ENCODE assay signal across 13 cellular contexts in the genomic region with DNA sequence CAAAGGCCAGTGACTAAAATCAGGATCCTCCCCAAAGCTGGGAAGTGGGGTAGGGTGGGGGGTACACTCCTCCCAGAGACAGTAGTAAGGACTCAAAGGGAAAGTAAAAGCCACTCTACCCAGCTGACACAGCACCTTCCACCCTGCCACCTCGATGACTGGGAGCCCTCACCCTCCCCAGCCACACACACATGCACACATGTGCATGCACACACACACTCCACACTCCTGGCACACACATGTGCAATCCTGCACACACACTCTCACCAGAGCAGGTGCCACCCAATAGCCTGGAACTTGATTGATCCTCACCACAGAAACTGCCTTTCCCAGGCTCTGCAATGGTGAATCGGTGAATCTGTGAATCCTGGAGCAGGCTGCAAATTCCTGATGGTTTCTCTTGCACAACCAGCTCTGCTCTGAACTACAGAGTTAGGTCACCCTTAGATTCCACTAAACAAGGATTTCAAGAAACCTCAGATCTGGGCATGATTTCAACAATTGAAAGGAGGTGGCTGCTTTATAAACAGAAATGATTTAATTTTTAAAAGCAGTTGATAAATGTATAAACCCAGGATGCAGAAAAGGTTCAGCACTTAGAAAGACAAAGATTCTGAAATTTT. TPM values are rescaled to one million over a fixed set of nuclear protein-coding genes. Genes with fewer than 3 reads are reported as not detected.
DNase-seq lines count a peak whose midpoint lies in the region; ATAC-seq and TF ChIP-seq lines count a peak whose summit lies in the region.
"Had no signal": no experiment of that assay in that cellular context is flagged by ENCODE, and none has a peak within 500 bp of the region (broad histone marks: within the 10 kb centered on the region; RNA-seq: fewer than 3 reads in every experiment).

No MANE protein-coding gene starts in this region.

- no peak overlapping the region for H2AFZ ChIP-seq in H9 (ENCODE audit: low read length)

- no peak overlapping the region for H3K4me3 ChIP-seq in right cardiac atrium (ENCODE audit: low read length)

- no peak overlapping the region for H3K27ac ChIP-seq in H9 (ENCODE audit: insufficient read length, low read depth, low read length)
- no peak overlapping the region for H3K27ac ChIP-seq in right cardiac atrium (ENCODE audit: low read length)

- no peak overlapping the region for H3K14ac ChIP-seq in H9 (ENCODE audit: insufficient read depth, low read length)

- H3K36me3 Mint-ChIP-seq in H9 (ENCODE audit: insufficient read depth in 1 of 3, low read depth in 3 of 3) (peaks cover 0 to 2% (median 0%) of the 10 kb centered on the region in 3 experiments; a peak in 1 of 7 replicates), brain (peaks cover 48% of the 10 kb centered on the region)

- peak overlapping the region; percentile 78 for H3K18ac ChIP-seq in H9 (ENCODE audit: insufficient read length, low read depth, low read length)

- H2BK15ac ChIP-seq in H9 (ENCODE audit: low read depth, low read length): no peak overlapping the region

- ATAC-seq in right cardiac atrium: peak; percentile 69 to 77
- no peak for ATAC-seq in stimulated activated naive CD8-positive, alpha-beta T cell treated with anti-CD3 and anti-CD28 coated beads, Interleukin-15, Interleukin-2, amounts not matched to agents 100 U/mL and 50 U/mL, for 24 hours

- H3K23me2 ChIP-seq in H9 (ENCODE audit: insufficient read length, low read depth, low read length, poor library complexity, severe bottlenecking): no peaks in the 10 kb centered on the region

- no peak overlapping the region for H3K9ac ChIP-seq in H9 (ENCODE audit: extremely low read depth, insufficient read length, low read length)
- H3K9ac ChIP-seq: SK-N-SH had no signal

- H3K4me1 ChIP-seq in H9 (ENCODE audit: insufficient read depth, low read length) (peaks cover 3% of the 10 kb centered on the region; the same call in 1 of the 2 replicates), right cardiac atrium (ENCODE audit: control insufficient read depth, insufficient read depth, low read length) (no peaks in the 10 kb centered on the region)

- H3T11ph ChIP-seq in H9 (ENCODE audit: low read length): no peak overlapping the region

- no peaks in the 10 kb centered on the region for H3K9me3 Mint-ChIP-seq in H9
- no peaks in the 10 kb centered on the region for H3K9me3 Mint-ChIP-seq in brain
- H3K9me3 Mint-ChIP-seq: neural crest cell had no signal

- H3K79me2 ChIP-seq in H9 (ENCODE audit: insufficient read depth, low read length): no peaks in the 10 kb centered on the region

- DNase-seq in H9 (no peak), right cardiac atrium (no peak), stromal cell of bone marrow (ENCODE audit: low read depth) (peak; percentile 69), GM19240 (ENCODE audit: insufficient read length, low spot score) (no peak), LoVo (ENCODE audit: low spot score) (no peak)
- DNase-seq in stimulated activated naive CD8-positive, alpha-beta T cell treated with anti-CD3 and anti-CD28 coated beads, Interleukin-15, Interleukin-2, amounts not matched to agents 100 U/mL and 50 U/mL, for 24 hours: no peak
- DNase-seq: activated naive CD4-positive, alpha-beta T cell; dermis blood vessel endothelial cell; NCI-H524; SK-N-SH; substantia nigra had no signal

- intact Hi-C loops in right cardiac atrium (cut with DNase I): no loop called here

- H3K79me1 ChIP-seq in H9 (ENCODE audit: insufficient read depth, low read depth, low read length, poor library complexity, severe bottlenecking): no peaks in the 10 kb centered on the region

- H3K9me3 ChIP-seq in H9 (ENCODE audit: control insufficient read depth, low read depth, low read length): no peaks in the 10 kb centered on the region
- H3K9me3 ChIP-seq in right cardiac atrium (ENCODE audit: control insufficient read depth, low read length): no peaks in the 10 kb centered on the region
- H3K9me3 ChIP-seq: SK-N-SH had no signal

- H3K27ac Mint-ChIP-seq in H9 (peak overlapping the region in 1 of 3 experiments; percentile 69; a peak in 1 of 7 replicates), brain (peak overlapping the region; percentile 51 to 94 (median 88))

- no CpG with 5 or more reads among the region's 2 CpGs for WGBS in H9 (ENCODE audit: extremely low coverage, insufficient read length, low lambda C conversion rate)
- WGBS in right cardiac atrium: 55% methylated on average over 2 of the region's 2 CpGs

- H3K4me3 Mint-ChIP-seq in H9: no peak overlapping the region
- peak overlapping the region in 2 of 5 experiments; percentile 38 to 60 for H3K4me3 Mint-ChIP-seq in brain
- H3K4me3 Mint-ChIP-seq: neural crest cell had no signal

- no peak overlapping the region for H3K4ac ChIP-seq in H9 (ENCODE audit: low read depth, low read length)

- no peak for TF ChIP-seq CTCF in H9 (conservative IDR thresholded peaks at IDR 0.05)
- TF ChIP-seq CTCF in brain (conservative IDR thresholded peaks at IDR 0.05): no peak

- no peak overlapping the region for H2BK5ac ChIP-seq in H9 (ENCODE audit: insufficient read length, low read length)

- H3K4me1 Mint-ChIP-seq in H9 (peaks cover 25 to 26% of the 10 kb centered on the region in 2 experiments), brain (peaks cover 55% of the 10 kb centered on the region)

- no peaks in the 10 kb centered on the region for H4K20me1 ChIP-seq in H9 (ENCODE audit: control insufficient read depth, insufficient read depth, insufficient read length)

- H4K8ac ChIP-seq in H9 (replicated peaks; ENCODE audit: insufficient read length, low read depth, low read length): no peak overlapping the region

- H3K27me3 Mint-ChIP-seq in H9 (ENCODE audit: low read depth) (no peaks in the 10 kb centered on the region), brain (no peaks in the 10 kb centered on the region)

- H2AK5ac ChIP-seq in H9 (ENCODE audit: insufficient read length, low read length): no peak overlapping the region

- H2BK120ac ChIP-seq in H9 (ENCODE audit: low read depth, low read length, poor library complexity, severe bottlenecking): no peak overlapping the region

- H3K56ac ChIP-seq in H9 (ENCODE audit: insufficient read length, low read depth, low read length): no peak overlapping the region

- no peak overlapping the region for H3K23ac ChIP-seq in H9 (ENCODE audit: insufficient read length, low read depth, low read length)

- no peak overlapping the region for H2BK20ac ChIP-seq in H9 (ENCODE audit: low read depth, low read length, poor library complexity, severe bottlenecking)

- H3K27me3 ChIP-seq in H9 (ENCODE audit: insufficient read depth, low read length) (no peaks in the 10 kb centered on the region), right cardiac atrium (ENCODE audit: control insufficient read depth, insufficient read depth) (no peaks in the 10 kb centered on the region)

- H4K91ac ChIP-seq in H9 (ENCODE audit: insufficient read length, low read depth, low read length): no peak overlapping the region

- H2BK12ac ChIP-seq in H9 (ENCODE audit: insufficient read length, low read depth, low read length): no peak overlapping the region

- no peak overlapping the region for H4K5ac ChIP-seq in H9 (ENCODE audit: insufficient read length, low read depth, low read length)

- H3K4me2 ChIP-seq in H9 (ENCODE audit: insufficient read depth, insufficient read length, low read length): no peak overlapping the region
- H3K4me2 ChIP-seq: SK-N-SH had no signal

RNA-seq across cellular contexts. Expression of a gene that starts 21.5 kb away (rescaled TPM):
- total RNA-seq in H9 (2021) (17.6 and 19.9 TPM in 2 replicates), right cardiac atrium (10 to 100 TPM in 3 of 4 donors, 1 to 10 TPM in 1; 7.4 to 18.2 (median 13.5) TPM)
- polyA plus RNA-seq in brain (ENCODE audit: insufficient read depth, low read depth, low replicate concordance) (8.6 TPM), right cardiac atrium (2.6 TPM)
